ENCODE assay signal across 17 cellular contexts in the genomic region with DNA sequence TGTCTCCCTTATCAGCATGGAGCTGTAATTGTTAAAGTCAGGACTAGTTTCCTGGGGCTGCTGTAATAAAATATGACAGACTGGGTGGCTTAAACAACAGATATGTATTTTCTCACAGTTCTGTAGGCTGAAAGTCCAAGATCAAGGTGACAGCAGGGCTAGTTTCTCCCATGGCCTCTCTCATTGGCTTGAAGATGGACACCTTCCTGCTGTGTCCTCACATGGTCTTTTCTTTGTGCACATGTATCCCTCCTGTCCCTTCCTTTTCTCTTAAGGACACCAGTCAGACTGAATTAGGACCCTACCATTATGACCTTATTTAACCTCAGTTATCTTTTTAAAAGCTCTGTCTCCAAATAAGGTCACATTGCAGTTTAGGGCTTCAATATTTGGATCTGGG.
DNase-seq lines count a peak whose midpoint lies in the region; ATAC-seq and TF ChIP-seq lines count a peak whose summit lies in the region.
"Had no signal": no experiment of that assay in that cellular context is flagged by ENCODE, and none has a peak within 500 bp of the region (broad histone marks: within the 10 kb centered on the region; RNA-seq: fewer than 3 reads in every experiment).

No MANE protein-coding gene starts in this region.

- no peak overlapping the region for H3K14ac ChIP-seq in neuronal stem cell (ENCODE audit: low read length)

- no peaks in the 10 kb centered on the region for H3K79me1 ChIP-seq in mesendoderm (ENCODE audit: low read length)
- no peaks in the 10 kb centered on the region for H3K79me1 ChIP-seq in neuronal stem cell (ENCODE audit: low read depth, low read length)

- POLR2A ChIA-PET in MCF 10A (lab: Yijun Ruan, JAX) (interaction anchor here (1.2 kb wide), 1 partner anchor 146 kb away, joined by 4 read pairs; no protein-coding TSS in a partner anchor), HEK293 (lab: Yijun Ruan, JAX) (no interaction called here)

- no TSS peak for BruUV-seq in mammary epithelial cell (replicated peaks; lab: Mats Ljungman, UMichigan)
- no TSS peak for BruUV-seq in MCF 10A (replicated peaks; lab: Mats Ljungman, UMichigan)

- H3K4ac ChIP-seq in mesendoderm (ENCODE audit: low read depth, low read length): no peak overlapping the region
- H3K4ac ChIP-seq in neuronal stem cell (ENCODE audit: low read length): no peak overlapping the region

- no peak for ATAC-seq in foreskin keratinocyte
- ATAC-seq: CD8-positive, alpha-beta T cell had no signal

- dilution Hi-C loops in mammary epithelial cell (cut with HindIII; ENCODE audit: low sequenced_read_pairs): no loop called here

- DNase-seq in mammary epithelial cell (no peak), MCF 10A (ENCODE audit: unreplicated experiment) (no peak), epithelial cell of prostate (ENCODE audit: low read depth, low spot score) (no peak), foreskin keratinocyte (peak in 1 of 2 donors; percentile 36), mesendoderm (no peak), stomach (no peak), neuronal stem cell (ENCODE audit: low spot score) (no peak)
- DNase-seq: Caco-2; CD4-positive, CD25-positive, alpha-beta regulatory T cell; CD8-positive, alpha-beta T cell; DND-41; H7 had no signal

- H4K5ac ChIP-seq in mesendoderm (ENCODE audit: low read length): no peak overlapping the region

- H3K9ac ChIP-seq in mammary epithelial cell (ENCODE audit: insufficient read depth, low read length) (no peak overlapping the region), mesendoderm (ENCODE audit: low read length) (no peak overlapping the region), neuronal stem cell (ENCODE audit: low read depth, low read length, poor library complexity) (no peak overlapping the region)
- H3K9ac ChIP-seq: BLaER1 had no signal

- H3K4me2 ChIP-seq in mammary epithelial cell (ENCODE audit: insufficient read depth, low read depth, low read length): peak overlapping the region; percentile 76
- no peak overlapping the region for H3K4me2 ChIP-seq in mesendoderm (ENCODE audit: low read length)
- no peak overlapping the region for H3K4me2 ChIP-seq in neuronal stem cell (ENCODE audit: insufficient read depth, low read length, poor library complexity, severe bottlenecking)
- H3K4me2 ChIP-seq: BLaER1 had no signal

- H2BK5ac ChIP-seq in mesendoderm (ENCODE audit: low read length) (no peak overlapping the region), neuronal stem cell (ENCODE audit: low read length) (no peak overlapping the region)

- H3K27me3 Mint-ChIP-seq in MCF 10A (ENCODE audit: insufficient read depth, unreplicated experiment): no peaks in the 10 kb centered on the region
- H3K27me3 Mint-ChIP-seq: B cell; CD4-positive, CD25-positive, alpha-beta regulatory T cell had no signal

- H3K27ac ChIP-seq in mammary epithelial cell (ENCODE audit: insufficient read depth, low read depth, low read length) (peak overlapping the region; percentile 5), HEK293 (ENCODE audit: extremely low read depth, low read depth, low read length) (no peak overlapping the region), epithelial cell of prostate (peak overlapping the region; percentile 49), foreskin keratinocyte (peak overlapping the region; percentile 34), mesendoderm (ENCODE audit: low read depth, low read length) (no peak overlapping the region), stomach (no peak overlapping the region), neuronal stem cell (replicated peaks; ENCODE audit: low read length) (no peak overlapping the region)
- H3K27ac ChIP-seq: 22Rv1, BLaER1, C4-2B had no signal

- H4K8ac ChIP-seq in mesendoderm (ENCODE audit: low read depth, low read length) (no peak overlapping the region), neuronal stem cell (ENCODE audit: low read depth, low read length) (no peak overlapping the region)

- H3K27ac Mint-ChIP-seq in MCF 10A (ENCODE audit: low read depth, unreplicated experiment): no peak overlapping the region
- H3K27ac Mint-ChIP-seq: B cell; CD4-positive, CD25-positive, alpha-beta regulatory T cell; CD8-positive, alpha-beta T cell had no signal

- CTCF ChIA-PET in mammary epithelial cell (lab: Charles Lee; ENCODE audit: low non-redundant PET) (no interaction called here), MCF 10A (lab: Yijun Ruan, JAX) (interaction anchor here (0.9 to 1.3 kb wide), 2 partner anchors 13 to 682 kb away, joined by 3 read pairs; no protein-coding TSS in a partner anchor), HEK293 (lab: Yijun Ruan, JAX) (interaction anchor here (0.9 to 1.3 kb wide), 2 partner anchors 38 to 856 kb away, joined by 3 to 5 read pairs; no protein-coding TSS in a partner anchor)

- in situ Hi-C loops in mammary epithelial cell (cut with MboI; ENCODE audit: low sequenced_read_pairs in 2 of 2): no loop called here

- H3K23ac ChIP-seq in mesendoderm (ENCODE audit: low read length) (no peak overlapping the region), neuronal stem cell (ENCODE audit: low read depth, low read length, poor library complexity) (no peak overlapping the region)

- no peak overlapping the region for H3K4me3 ChIP-seq in mammary epithelial cell (replicated peaks in 1 of 3; ENCODE audit: insufficient read depth in 1 of 3, low read depth in 2 of 3, low read length in 3 of 3)
- no peak overlapping the region for H3K4me3 ChIP-seq in HEK293 (ENCODE audit: low read depth, low read length)
- no peak overlapping the region for H3K4me3 ChIP-seq in mesendoderm (ENCODE audit: low read length)
- no peak overlapping the region for H3K4me3 ChIP-seq in stomach
- H3K4me3 ChIP-seq in neuronal stem cell (ENCODE audit: low read length in 2 of 2): no peak overlapping the region
- H3K4me3 ChIP-seq: BLaER1 had no signal

- peaks cover 14% of the 10 kb centered on the region for H3K4me1 Mint-ChIP-seq in MCF 10A (ENCODE audit: insufficient read depth, unreplicated experiment)
- H3K4me1 Mint-ChIP-seq: CD4-positive, CD25-positive, alpha-beta regulatory T cell had no signal

- H4K20me1 ChIP-seq in mammary epithelial cell (ENCODE audit: insufficient read depth, low read length): no peaks in the 10 kb centered on the region
- H4K20me1 ChIP-seq: BLaER1 had no signal

- no peaks in the 10 kb centered on the region for H3K36me3 ChIP-seq in mammary epithelial cell (ENCODE audit: insufficient read depth, low read length)
- no peaks in the 10 kb centered on the region for H3K36me3 ChIP-seq in HEK293 (ENCODE audit: control insufficient read depth in 2 of 2, insufficient read depth in 1 of 2, low read length in 2 of 2)
- no peaks in the 10 kb centered on the region for H3K36me3 ChIP-seq in mesendoderm (ENCODE audit: control insufficient read depth, insufficient read depth, low read length)
- H3K36me3 ChIP-seq in stomach: no peaks in the 10 kb centered on the region
- no peaks in the 10 kb centered on the region for H3K36me3 ChIP-seq in neuronal stem cell (replicated peaks in 1 of 2; ENCODE audit: control insufficient read depth in 2 of 2, insufficient read depth in 2 of 2, low read length in 2 of 2)
- H3K36me3 ChIP-seq: BLaER1 had no signal

- no peak overlapping the region for H4K91ac ChIP-seq in neuronal stem cell (ENCODE audit: low read depth, low read length, poor library complexity)

- H3K27me3 ChIP-seq in mammary epithelial cell (ENCODE audit: insufficient read depth, low read length) (no peaks in the 10 kb centered on the region), foreskin keratinocyte (no peaks in the 10 kb centered on the region), mesendoderm (ENCODE audit: insufficient read depth, low read length, poor library complexity) (no peaks in the 10 kb centered on the region), stomach (no peaks in the 10 kb centered on the region), neuronal stem cell (ENCODE audit: control insufficient read depth in 3 of 3, insufficient read depth in 3 of 3, low read depth in 1 of 3, low read length in 3 of 3) (no peaks in the 10 kb centered on the region)
- H3K27me3 ChIP-seq: BLaER1 had no signal

- H2BK120ac ChIP-seq in mesendoderm (ENCODE audit: low read depth, low read length) (no peak overlapping the region), neuronal stem cell (ENCODE audit: low read depth, low read length) (no peak overlapping the region)

- H2AFZ ChIP-seq in mammary epithelial cell (ENCODE audit: low read depth, low read length) (no peak overlapping the region), neuronal stem cell (ENCODE audit: low read length) (no peak overlapping the region)

- H2BK12ac ChIP-seq in neuronal stem cell (ENCODE audit: low read length): no peak overlapping the region

- H2BK15ac ChIP-seq in mesendoderm (replicated peaks; ENCODE audit: low read depth) (no peak overlapping the region), neuronal stem cell (ENCODE audit: low read length) (no peak overlapping the region)

- peaks cover 18% of the 10 kb centered on the region for H3K4me1 ChIP-seq in mammary epithelial cell (ENCODE audit: insufficient read depth, low read length)
- no peaks in the 10 kb centered on the region for H3K4me1 ChIP-seq in HEK293 (ENCODE audit: control insufficient read depth, insufficient read depth, low read length)
- peaks cover 15% of the 10 kb centered on the region for H3K4me1 ChIP-seq in foreskin keratinocyte
- peaks cover 2% of the 10 kb centered on the region for H3K4me1 ChIP-seq in mesendoderm (ENCODE audit: control insufficient read depth, low read depth, low read length)
- no peaks in the 10 kb centered on the region for H3K4me1 ChIP-seq in stomach
- H3K4me1 ChIP-seq in neuronal stem cell (ENCODE audit: control insufficient read depth in 2 of 2, insufficient read depth in 1 of 2, low read depth in 1 of 2, low read length in 2 of 2): no peaks in the 10 kb centered on the region
- H3K4me1 ChIP-seq: BLaER1, Caco-2 had no signal

- H3K4me3 Mint-ChIP-seq in MCF 10A (ENCODE audit: unreplicated experiment): no peak overlapping the region
- H3K4me3 Mint-ChIP-seq: B cell; CD4-positive, CD25-positive, alpha-beta regulatory T cell; CD8-positive, alpha-beta T cell had no signal

- TF ChIP-seq POLR2A in stomach (IDR thresholded peaks at IDR 0.05): no peak

- TF ChIP-seq EP300 in stomach (IDR thresholded peaks at IDR 0.05): no peak

- no peak overlapping the region for H2AK5ac ChIP-seq in mesendoderm (ENCODE audit: low read length)
- no peak overlapping the region for H2AK5ac ChIP-seq in neuronal stem cell (ENCODE audit: low read depth, low read length)

- H3K79me2 ChIP-seq in mammary epithelial cell (ENCODE audit: insufficient read depth, low read length) (no peaks in the 10 kb centered on the region), mesendoderm (ENCODE audit: control insufficient read depth, insufficient read depth, low read length) (no peaks in the 10 kb centered on the region)

- H3K56ac ChIP-seq in mesendoderm (ENCODE audit: low read length): no peak overlapping the region

- H3K9me3 ChIP-seq in mammary epithelial cell (replicated peaks; ENCODE audit: insufficient read depth, low read length): peaks cover 5% of the 10 kb centered on the region
- H3K9me3 ChIP-seq in HEK293 (ENCODE audit: control insufficient read depth, insufficient read depth, low read depth, low read length): no peaks in the 10 kb centered on the region
- peaks cover 0 to 6% (median 0%) of the 10 kb centered on the region in 4 donors for H3K9me3 ChIP-seq in stomach
- no peaks in the 10 kb centered on the region for H3K9me3 ChIP-seq in neuronal stem cell (replicated peaks in 1 of 2; ENCODE audit: control insufficient read depth in 2 of 2, insufficient read depth in 1 of 2, low read depth in 1 of 2, low read length in 2 of 2)
- H3K9me3 ChIP-seq: BLaER1, Caco-2 had no signal

- H3K9me3 Mint-ChIP-seq in MCF 10A (ENCODE audit: unreplicated experiment): peaks cover 8% of the 10 kb centered on the region

- no peak overlapping the region for H3K18ac ChIP-seq in mesendoderm (ENCODE audit: low read length)
- H3K18ac ChIP-seq in neuronal stem cell (ENCODE audit: low read length): no peak overlapping the region

- H3K36me3 Mint-ChIP-seq in MCF 10A (ENCODE audit: insufficient read depth, unreplicated experiment): no peaks in the 10 kb centered on the region
- H3K36me3 Mint-ChIP-seq: CD4-positive, CD25-positive, alpha-beta regulatory T cell; CD8-positive, alpha-beta T cell had no signal

- intact Hi-C loops in mammary epithelial cell (cut with micrococcal nuclease) (no loop called here), MCF 10A (cut with micrococcal nuclease) (loop anchor here (10.0 kb wide), 1 partner anchor 129 kb away; no protein-coding TSS in a partner anchor), stomach (cut with DNase I; ENCODE audit: low total_unique reads) (no loop called here)

- no peak for TF ChIP-seq CTCF in mammary epithelial cell (conservative IDR thresholded peaks at IDR 0.05 in 1 of 2, IDR thresholded peaks at IDR 0.05 in 1 of 2; ENCODE audit: extremely low read depth in 1 of 2, insufficient read depth in 1 of 2, low read depth in 1 of 2, low read length in 2 of 2)
- no peak for TF ChIP-seq CTCF in MCF 10A (IDR thresholded peaks at IDR 0.05; ENCODE audit: unreplicated experiment)
- TF ChIP-seq CTCF in HEK293 (tag by site-specific recombination; IDR thresholded peaks at IDR 0.05): no peak
- no peak for TF ChIP-seq CTCF in foreskin keratinocyte (conservative IDR thresholded peaks at IDR 0.05)
- TF ChIP-seq CTCF in stomach (IDR thresholded peaks at IDR 0.05): no peak

Comparison
In these comparisons a context has a peak if more than half of its experiments do, and no peak if none do; other contexts are left out.
1. H3K27ac ChIP-seq: peak in mammary epithelial cell (single experiment), epithelial cell of prostate (single experiment) and foreskin keratinocyte (single experiment); none in HEK293 (single experiment), mesendoderm (single experiment), stomach (0 of 5) and neuronal stem cell (single experiment).